8 cellular contexts compared by ENCODE assay signal in the genomic region with DNA sequence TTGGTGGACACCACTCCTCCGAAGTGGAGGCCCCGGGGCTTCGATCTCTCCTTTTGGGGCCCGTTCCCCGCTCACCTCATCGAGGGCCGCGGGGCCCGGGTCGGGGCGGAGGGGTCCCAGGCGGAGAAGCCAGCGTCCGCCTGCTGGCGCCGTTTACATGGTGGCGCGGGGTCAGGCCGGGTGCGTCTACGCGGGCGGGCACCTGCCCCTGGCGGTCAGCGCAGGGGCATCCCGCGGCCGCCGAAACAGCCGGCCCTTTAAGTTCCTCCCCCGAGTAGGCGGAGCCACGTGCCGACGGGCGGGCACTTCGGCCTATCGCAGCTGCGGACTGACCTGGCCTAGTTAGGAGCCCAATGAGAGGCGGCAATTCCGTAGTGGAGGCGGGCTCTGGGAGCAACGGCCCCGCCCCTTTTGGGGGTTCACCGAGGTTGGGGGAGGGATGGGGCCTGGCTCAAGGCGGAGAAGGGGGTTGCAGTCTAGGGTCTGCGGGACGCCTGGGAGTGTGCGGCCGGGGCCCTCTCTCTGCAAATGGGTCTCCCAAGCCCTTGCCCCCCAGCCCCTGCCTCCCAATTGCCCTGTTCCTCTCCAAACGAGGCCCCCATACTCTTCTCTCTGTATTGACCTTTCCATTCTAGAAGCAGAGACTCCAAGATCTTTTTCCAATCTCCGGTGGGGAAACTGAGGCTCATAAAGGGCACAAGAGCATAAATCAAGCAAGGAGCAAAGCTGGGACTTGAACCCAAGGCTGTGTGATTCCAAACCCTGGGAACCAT. TPM values are rescaled to one million over a fixed set of nuclear protein-coding genes. Genes with fewer than 3 reads are reported as not detected.
DNase-seq lines count a peak whose midpoint lies in the region; ATAC-seq and TF ChIP-seq lines count a peak whose summit lies in the region.

A gene with protein sequence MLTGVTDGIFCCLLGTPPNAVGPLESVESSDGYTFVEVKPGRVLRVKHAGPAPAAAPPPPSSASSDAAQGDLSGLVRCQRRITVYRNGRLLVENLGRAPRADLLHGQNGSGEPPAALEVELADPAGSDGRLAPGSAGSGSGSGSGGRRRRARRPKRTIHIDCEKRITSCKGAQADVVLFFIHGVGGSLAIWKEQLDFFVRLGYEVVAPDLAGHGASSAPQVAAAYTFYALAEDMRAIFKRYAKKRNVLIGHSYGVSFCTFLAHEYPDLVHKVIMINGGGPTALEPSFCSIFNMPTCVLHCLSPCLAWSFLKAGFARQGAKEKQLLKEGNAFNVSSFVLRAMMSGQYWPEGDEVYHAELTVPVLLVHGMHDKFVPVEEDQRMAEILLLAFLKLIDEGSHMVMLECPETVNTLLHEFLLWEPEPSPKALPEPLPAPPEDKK (minus strand): TSS at position 259 of the 773 bp plus-strand sequence. CDS start 1,809 bp downstream, outside the sequence.

- peak within 1 kb of the TSS; percentile 10; the same call in 1 of the 2 replicates for H3K27ac ChIP-seq in Karpas-422 (ENCODE audit: low read length)

- no peaks in the 10 kb centered on the region for H3K9me3 Mint-ChIP-seq in activated T-helper 17 cell treated with anti-CD3 and anti-CD28 coated beads, Interleukin-2, amount 50 U/mL, for 72 hours
- H3K9me3 Mint-ChIP-seq in naive thymus-derived CD8-positive, alpha-beta T cell, result no peaks in the 10 kb centered on the region
- no peaks in the 10 kb centered on the region for H3K9me3 Mint-ChIP-seq in stimulated activated memory B cell treated with anti-CD40 and anti-IgM and Interleukin-4, amounts not matched to agents 10 μg/mL and 1 μg/mL and 100 μg/mL, for 72 hours

- peak within 1 kb of the TSS; percentile 37 for H3K4me2 ChIP-seq in Karpas-422 (ENCODE audit: low read depth, low read length, poor library complexity, severe bottlenecking)

- H3K9ac ChIP-seq in Karpas-422 (ENCODE audit: low read length), result peak within 1 kb of the TSS; percentile 4; the same call in 1 of the 2 replicates

- peaks cover 4% of the 10 kb centered on the region for H3K4me1 Mint-ChIP-seq in activated T-helper 17 cell treated with anti-CD3 and anti-CD28 coated beads, Interleukin-2, amount 50 U/mL, for 72 hours
- peaks cover 19 to 56% (median 42%) of the 10 kb centered on the region in 4 donors for H3K4me1 Mint-ChIP-seq in naive thymus-derived CD8-positive, alpha-beta T cell
- H3K4me1 Mint-ChIP-seq in stimulated activated memory B cell treated with anti-CD40 and anti-IgM and Interleukin-4, amounts not matched to agents 10 μg/mL and 1 μg/mL and 100 μg/mL, for 72 hours, result peaks cover 39% of the 10 kb centered on the region

- H3K4me3 ChIP-seq in Karpas-422 (ENCODE audit: low read length) (peak within 1 kb of the TSS; percentile 43; the same call in 1 of the 2 replicates), fibroblast of mammary gland (ENCODE audit: control insufficient read depth, low read depth, low read length) (peak within 1 kb of the TSS; percentile 62)

- POLR2A ChIA-PET in naive thymus-derived CD8-positive, alpha-beta T cell (lab: Charles Lee), result interaction anchor here (0.5 to 2.2 kb wide), 11 partner anchors 10 to 800 kb away, joined by 3 to 12 read pairs (median 4); a partner anchor contains a TSS

- peak within 1 kb of the TSS; percentile 71 for H3K27ac Mint-ChIP-seq in activated T-helper 17 cell treated with anti-CD3 and anti-CD28 coated beads, Interleukin-2, amount 50 U/mL, for 72 hours
- peak within 1 kb of the TSS; percentile 31 to 88 (median 71) for H3K27ac Mint-ChIP-seq in naive thymus-derived CD8-positive, alpha-beta T cell
- H3K27ac Mint-ChIP-seq in stimulated activated memory B cell treated with anti-CD40 and anti-IgM and Interleukin-4, amounts not matched to agents 10 μg/mL and 1 μg/mL and 100 μg/mL, for 72 hours, result peak within 1 kb of the TSS; percentile 63

- peak within 1 kb of the TSS; percentile 86 for H3K4me3 Mint-ChIP-seq in activated T-helper 17 cell treated with anti-CD3 and anti-CD28 coated beads, Interleukin-2, amount 50 U/mL, for 72 hours
- H3K4me3 Mint-ChIP-seq in naive thymus-derived CD8-positive, alpha-beta T cell, result peak within 1 kb of the TSS; percentile 73 to 86 (median 81)
- peak within 1 kb of the TSS; percentile 75 for H3K4me3 Mint-ChIP-seq in stimulated activated memory B cell treated with anti-CD40 and anti-IgM and Interleukin-4, amounts not matched to agents 10 μg/mL and 1 μg/mL and 100 μg/mL, for 72 hours

- no peaks in the 10 kb centered on the region for H3K36me3 Mint-ChIP-seq in activated T-helper 17 cell treated with anti-CD3 and anti-CD28 coated beads, Interleukin-2, amount 50 U/mL, for 72 hours (ENCODE audit: low read depth)
- peaks cover 0 to 8% (median 5%) of the 10 kb centered on the region in 3 donors for H3K36me3 Mint-ChIP-seq in naive thymus-derived CD8-positive, alpha-beta T cell
- no peaks in the 10 kb centered on the region for H3K36me3 Mint-ChIP-seq in stimulated activated memory B cell treated with anti-CD40 and anti-IgM and Interleukin-4, amounts not matched to agents 10 μg/mL and 1 μg/mL and 100 μg/mL, for 72 hours

- no peak within 1 kb of the TSS for H2AFZ ChIP-seq in Karpas-422 (ENCODE audit: low read length)

- H3K9me2 ChIP-seq in Karpas-422 (replicated peaks; ENCODE audit: insufficient read depth, low read length), result no peaks in the 10 kb centered on the region

- H3K27me3 ChIP-seq in Karpas-422 (ENCODE audit: low read length), result no peaks in the 10 kb centered on the region

- DNase-seq in DMS79 (lab: John Stamatoyannopoulos, UW) (peak; percentile 85), Karpas-422 (peak; percentile 94), RKO (ENCODE audit: low spot score) (peak; percentile 93), fibroblast of mammary gland (ENCODE audit: low read depth) (peak; percentile 94)
- peak; percentile 90 to 97 (median 92) for DNase-seq in naive thymus-derived CD8-positive, alpha-beta T cell

- H4K20me1 ChIP-seq in Karpas-422 (ENCODE audit: insufficient read depth, low read depth, low read length), result peaks cover 11% of the 10 kb centered on the region; the same call in 1 of the 2 replicates

- H3K79me2 ChIP-seq in Karpas-422 (ENCODE audit: low read length), result peaks cover 6% of the 10 kb centered on the region; the same call in 1 of the 2 replicates

- peak; percentile 44 for ATAC-seq in GM21717 (IDR thresholded peaks at IDR 0.05; ENCODE audit: unreplicated experiment)
- ATAC-seq in activated T-helper 17 cell treated with anti-CD3 and anti-CD28 coated beads, Interleukin-2, amount 50 U/mL, for 72 hours (replicated peaks), result peak; percentile 78
- peak; percentile 76 to 81 for ATAC-seq in naive thymus-derived CD8-positive, alpha-beta T cell
- peak; percentile 81 for ATAC-seq in stimulated activated memory B cell treated with anti-CD40 and anti-IgM and Interleukin-4, amounts not matched to agents 10 μg/mL and 1 μg/mL and 100 μg/mL, for 72 hours

- H3K9me3 ChIP-seq in Karpas-422 (ENCODE audit: low read length), result no peaks in the 10 kb centered on the region

- H3K4me1 ChIP-seq in Karpas-422 (ENCODE audit: low read length), result peaks cover 24% of the 10 kb centered on the region

- TF ChIP-seq CTCF in fibroblast of mammary gland (conservative IDR thresholded peaks at IDR 0.05; ENCODE audit: control insufficient read depth, insufficient read depth, low read depth, low read length), result no peak

- no peaks in the 10 kb centered on the region for H3K36me3 ChIP-seq in Karpas-422 (ENCODE audit: insufficient read depth, low read length)

- no peaks in the 10 kb centered on the region for H3K27me3 Mint-ChIP-seq in activated T-helper 17 cell treated with anti-CD3 and anti-CD28 coated beads, Interleukin-2, amount 50 U/mL, for 72 hours
- H3K27me3 Mint-ChIP-seq in naive thymus-derived CD8-positive, alpha-beta T cell, result no peaks in the 10 kb centered on the region
- no peaks in the 10 kb centered on the region for H3K27me3 Mint-ChIP-seq in stimulated activated memory B cell treated with anti-CD40 and anti-IgM and Interleukin-4, amounts not matched to agents 10 μg/mL and 1 μg/mL and 100 μg/mL, for 72 hours

RNA-seq across cellular contexts. Expression of the gene that starts here (rescaled TPM):
- 0.37 and 2.0 TPM in 2 replicates for total RNA-seq in Karpas-422 (2014; rRNA removed; shearing (Covaris generic); ENCODE audit: low replicate concordance)
- 1 to 10 TPM; 8.0 to 8.5 TPM for total RNA-seq in activated T-helper 17 cell treated with anti-CD3 and anti-CD28 coated beads, Interleukin-2, amount 50 U/mL, for 72 hours
- total RNA-seq in naive thymus-derived CD8-positive, alpha-beta T cell, result 10 to 100 TPM; 10.4 TPM
- polyA plus RNA-seq in naive thymus-derived CD8-positive, alpha-beta T cell, result 1 to 10 TPM; 6.4 to 9.2 (median 9.0) TPM

Comparison
In these comparisons a context has a peak if more than half of its experiments do, and no peak if none do; other contexts are left out.
1. Peak in every context shown above with its lines: DNase-seq, ATAC-seq, H3K4me3 ChIP-seq and H3K27ac ChIP-seq.